13 cellular contexts compared by ENCODE assay signal in the genomic region with DNA sequence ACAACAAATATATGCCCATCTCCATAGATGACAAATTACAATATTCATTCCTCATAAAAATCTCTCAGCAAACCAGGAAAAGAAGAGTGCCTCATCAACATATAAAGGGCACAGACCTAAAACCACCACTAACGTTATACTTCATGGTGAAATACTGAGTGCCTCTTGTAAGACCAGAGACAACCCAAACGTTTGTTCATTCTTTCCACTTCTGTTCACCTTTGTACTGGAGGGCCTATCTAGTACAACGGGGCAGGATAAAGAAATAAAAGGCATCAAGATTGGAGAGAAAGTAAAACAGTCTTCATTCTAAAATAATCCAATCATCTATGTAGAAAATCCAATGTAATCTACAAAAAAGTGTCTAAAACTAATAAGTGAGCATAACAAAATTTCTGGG.
A peak's percentile ranks its signal among the peaks of the same experiment; 100 is the strongest.
DNase-seq lines count a peak whose midpoint lies in the region; ATAC-seq and FAIRE-seq lines count a peak whose summit lies in the region.
"Had no signal": no experiment of that assay in that cellular context is flagged by ENCODE, and none has a peak within 500 bp of the region (broad histone marks: within the 10 kb centered on the region; RNA-seq: fewer than 3 reads in every experiment).

No MANE protein-coding gene starts in this region.

- peak overlapping the region in 4 of 11 experiments; percentile 3 to 37 (median 14); a peak in 4 of 22 replicates for H3K9ac ChIP-seq in BLaER1 treated with 17β-estradiol and CSF1 and Interleukin-3, amounts not matched to agents 10 nM and 100 nM

- H3K27me3 Mint-ChIP-seq in activated CD4-positive, alpha-beta memory T cell treated with anti-CD3 and anti-CD28 coated beads for 36 hours: no peaks in the 10 kb centered on the region

- H3K36me3 Mint-ChIP-seq in activated CD4-positive, alpha-beta memory T cell treated with anti-CD3 and anti-CD28 coated beads for 36 hours: peaks cover 55% of the 10 kb centered on the region

- intact Hi-C loops in activated CD4-positive, alpha-beta memory T cell treated with anti-CD3 and anti-CD28 coated beads for 36 hours (cut with micrococcal nuclease): no loop called here

- H3K4me1 Mint-ChIP-seq in activated CD4-positive, alpha-beta memory T cell treated with anti-CD3 and anti-CD28 coated beads for 36 hours (ENCODE audit: low read depth): peaks cover 33% of the 10 kb centered on the region

- no peak for DNase-seq in activated CD4-positive, alpha-beta memory T cell treated with anti-CD3 and anti-CD28 coated beads for 36 hours
- DNase-seq in activated gamma-delta T cell (lab: John Stamatoyannopoulos, UW) (no peak), small intestine (no peak), NCI-H1105 (lab: John Stamatoyannopoulos, UW) (no peak)
- DNase-seq: NCI-H2171 treated with DMSO at 0.1 percent for 48 hours had no signal

- CTCF ChIA-PET in activated CD4-positive, alpha-beta memory T cell treated with anti-CD3 and anti-CD28 coated beads for 36 hours (lab: Charles Lee): no interaction called here

- FAIRE-seq in small intestine (lab: Jason Lieb, UNC): no peak
- FAIRE-seq: H1 had no signal

- H3K9me3 ChIP-seq in BLaER1 treated with 17β-estradiol and CSF1 and Interleukin-3, amounts not matched to agents 10 nM and 100 nM (replicated peaks in 1 of 11): peaks cover 12 to 44% (median 39%) of the 10 kb centered on the region in 11 experiments
- H3K9me3 ChIP-seq in small intestine (ENCODE audit: control insufficient read depth, low read depth): no peaks in the 10 kb centered on the region
- H3K9me3 ChIP-seq: suprapubic skin had no signal

- peak overlapping the region in 10 of 11 experiments; percentile 25 to 66 (median 56); a peak in 17 of 22 replicates for H3K27ac ChIP-seq in BLaER1 treated with 17β-estradiol and CSF1 and Interleukin-3, amounts not matched to agents 10 nM and 100 nM
- no peak overlapping the region for H3K27ac ChIP-seq in small intestine (ENCODE audit: low read depth in 1 of 2, low read length in 1 of 2)
- H3K27ac ChIP-seq: RWPE1, suprapubic skin had no signal

- H3K4me3 ChIP-seq in BLaER1 treated with 17β-estradiol and CSF1 and Interleukin-3, amounts not matched to agents 10 nM and 100 nM: no peak overlapping the region; a peak in 1 of 20 replicates
- no peak overlapping the region for H3K4me3 ChIP-seq in small intestine (ENCODE audit: low read depth in 1 of 2, low read length in 2 of 2)
- H3K4me3 ChIP-seq: suprapubic skin had no signal

- peaks cover 28 to 98% (median 71%) of the 10 kb centered on the region in 11 experiments; a peak in 21 of 22 replicates for H4K20me1 ChIP-seq in BLaER1 treated with 17β-estradiol and CSF1 and Interleukin-3, amounts not matched to agents 10 nM and 100 nM

- ATAC-seq in GM18909 (IDR thresholded peaks at IDR 0.05; ENCODE audit: poor library complexity, unreplicated experiment): peak; percentile 30
- peak; percentile 26 for ATAC-seq in HG02938 (IDR thresholded peaks at IDR 0.05; ENCODE audit: unreplicated experiment)
- no peak for ATAC-seq in HG03439 (IDR thresholded peaks at IDR 0.05; ENCODE audit: unreplicated experiment)
- ATAC-seq: WTC11 had no signal

- H3K4me2 ChIP-seq in BLaER1 treated with 17β-estradiol and CSF1 and Interleukin-3, amounts not matched to agents 10 nM and 100 nM: peak overlapping the region; percentile 7 to 87 (median 79); a peak in 20 of 22 replicates

- no peak overlapping the region for H3K4me3 Mint-ChIP-seq in activated CD4-positive, alpha-beta memory T cell treated with anti-CD3 and anti-CD28 coated beads for 36 hours
- H3K4me3 Mint-ChIP-seq: WTC11 had no signal

- WGBS in small intestine, 3 donors: 31 to 56% (median 36%) methylated on average over 3 of the region's 3 CpGs

- H3K4me1 ChIP-seq in BLaER1 treated with 17β-estradiol and CSF1 and Interleukin-3, amounts not matched to agents 10 nM and 100 nM: peaks cover 13 to 32% (median 30%) of the 10 kb centered on the region in 10 experiments
- H3K4me1 ChIP-seq in small intestine (ENCODE audit: control insufficient read depth in 2 of 2, insufficient read depth in 1 of 2, low read depth in 1 of 2, low read length in 1 of 2): peaks cover 0 to 2% of the 10 kb centered on the region in 2 donors

- no peaks in the 10 kb centered on the region for H3K27me3 ChIP-seq in BLaER1 treated with 17β-estradiol and CSF1 and Interleukin-3, amounts not matched to agents 10 nM and 100 nM
- H3K27me3 ChIP-seq in small intestine (ENCODE audit: control insufficient read depth in 2 of 2, insufficient read depth in 2 of 2, low read length in 2 of 2): no peaks in the 10 kb centered on the region
- H3K27me3 ChIP-seq: suprapubic skin had no signal

- POLR2A ChIA-PET in activated CD4-positive, alpha-beta memory T cell treated with anti-CD3 and anti-CD28 coated beads for 36 hours (lab: Charles Lee): no interaction called here

- peak overlapping the region; percentile 3 for H3K27ac Mint-ChIP-seq in activated CD4-positive, alpha-beta memory T cell treated with anti-CD3 and anti-CD28 coated beads for 36 hours
- H3K27ac Mint-ChIP-seq: WTC11 had no signal

- peaks cover 75 to 89% (median 86%) of the 10 kb centered on the region in 11 experiments for H3K36me3 ChIP-seq in BLaER1 treated with 17β-estradiol and CSF1 and Interleukin-3, amounts not matched to agents 10 nM and 100 nM
- peaks cover 0 to 10% of the 10 kb centered on the region in 2 donors for H3K36me3 ChIP-seq in small intestine (ENCODE audit: control insufficient read depth in 2 of 2, insufficient read depth in 2 of 2, low read length in 2 of 2)

- H3K9me3 Mint-ChIP-seq in activated CD4-positive, alpha-beta memory T cell treated with anti-CD3 and anti-CD28 coated beads for 36 hours: peaks cover 15% of the 10 kb centered on the region

Comparison
In these comparisons a context has a peak if more than half of its experiments do, and no peak if none do; other contexts are left out.
1. H3K27ac ChIP-seq: peak in BLaER1 treated with 17β-estradiol and CSF1 and Interleukin-3, amounts not matched to agents 10 nM and 100 nM (10 of 11); none in small intestine (0 of 2).